8 cellular contexts compared by ENCODE assay signal in genomic region chr7:128352138-128352537, GRCh38. TPM values are rescaled to one million over a fixed set of nuclear protein-coding genes. Genes with fewer than 3 reads are reported as not detected.
DNase-seq lines count a peak whose midpoint lies in the region; ATAC-seq and TF ChIP-seq lines count a peak whose summit lies in the region.

No MANE protein-coding gene starts in this region.

- H3K4me3 ChIP-seq in NB4 (ENCODE audit: low read depth, low read length): no peak overlapping the region
- H3K4me3 ChIP-seq in coronary artery: peak overlapping the region; percentile 67
- H3K4me3 ChIP-seq in right lobe of liver: peak overlapping the region in 1 of 3 donors; percentile 29
- H3K4me3 ChIP-seq in thymus (ENCODE audit: low read length): peak overlapping the region; percentile 46

- WGBS in right lobe of liver (ENCODE audit: insufficient coverage, low coverage, low lambda C conversion rate, missing lambda C conversion rate): no CpG with 5 or more reads among the region's 35 CpGs
- whole genome bisulfite sequencing in thymus: 17% methylated on average over 35 of the region's 35 CpGs

- TF ChIP-seq CTCF in AG09319 (IDR thresholded peaks at IDR 0.05; ENCODE audit: low read depth, low read length): peak; percentile 32
- TF ChIP-seq CTCF in NB4 (IDR thresholded peaks at IDR 0.05; ENCODE audit: low read depth, low read length): peak; percentile 7
- TF ChIP-seq CTCF in coronary artery (IDR thresholded peaks at IDR 0.05): peak; percentile 38
- peak; percentile 42 to 58 (median 52) for TF ChIP-seq CTCF in right lobe of liver (IDR thresholded peaks at IDR 0.05)

- intact Hi-C loops in right lobe of liver (cut with DNase I): loop anchor here in 1 of 2 donors (5.0 kb wide), 1 partner anchor 35 kb away; no protein-coding TSS in a partner anchor

- DNase-seq in AG09319 (ENCODE audit: extremely low read depth, low read depth) (no peak), NB4 (ENCODE audit: low read depth) (no peak), coronary artery (ENCODE audit: low spot score) (peak; percentile 75), right lobe of liver (peak; percentile 70 to 72 (median 71)), kidney glomerular epithelial cell (lab: John Stamatoyannopoulos, UW) (no peak), mucosa of gallbladder (ENCODE audit: low spot score) (no peak)

- TF ChIP-seq POLR2A in NB4 (IDR thresholded peaks at IDR 0.05; ENCODE audit: extremely low read depth, insufficient read length): no peak
- no peak for TF ChIP-seq POLR2A in right lobe of liver (IDR thresholded peaks at IDR 0.05)

- peaks cover 0 to 9% of the 10 kb centered on the region in 2 donors for H3K27me3 ChIP-seq in right lobe of liver
- peaks cover 34% of the 10 kb centered on the region for H3K27me3 ChIP-seq in thymus (ENCODE audit: control insufficient read depth, insufficient read depth)

- no peaks in the 10 kb centered on the region for H3K9me3 ChIP-seq in right lobe of liver
- H3K9me3 ChIP-seq in thymus (ENCODE audit: control insufficient read depth): peaks cover 2% of the 10 kb centered on the region

- H3K36me3 ChIP-seq in right lobe of liver: no peaks in the 10 kb centered on the region
- H3K36me3 ChIP-seq in thymus (ENCODE audit: control insufficient read depth, insufficient read depth): no peaks in the 10 kb centered on the region

- H3K27ac ChIP-seq in coronary artery: no peak overlapping the region
- no peak overlapping the region for H3K27ac ChIP-seq in right lobe of liver
- no peak overlapping the region for H3K27ac ChIP-seq in thymus (ENCODE audit: low read depth)

- ATAC-seq in right lobe of liver: peak; percentile 82 to 87 (median 83)
- no peak for ATAC-seq in HG03565 (IDR thresholded peaks at IDR 0.05; ENCODE audit: unreplicated experiment)

- peaks cover 0 to 10% (median 0%) of the 10 kb centered on the region in 4 donors for H3K4me1 ChIP-seq in right lobe of liver
- H3K4me1 ChIP-seq in thymus (ENCODE audit: control insufficient read depth, insufficient read depth, low read length): peaks cover 9% of the 10 kb centered on the region

RNA-seq across cellular contexts. Expression of gene RBM28, which starts 8.4 kb away (rescaled TPM):
- total RNA-seq in right lobe of liver (10 to 100 TPM in 5 of 6 experiments, 1 to 10 TPM in 1; 9.0 to 17.4 (median 11.1) TPM), mucosa of gallbladder (23.5 TPM)
- 24.7 TPM for polyA plus RNA-seq in thymus

RNA-seq across cellular contexts. Expression of gene PRRT4, which starts 9.4 kb away (rescaled TPM):
- total RNA-seq in right lobe of liver (under 1 TPM in 4 of 6 experiments, not detected in 2; 0.11 to 0.32 (median 0.18) TPM), mucosa of gallbladder (0.63 TPM)
- polyA plus RNA-seq in thymus: 0.66 TPM

RNA-seq across cellular contexts. Expression of gene IMPDH1, which starts 57.6 kb away (rescaled TPM):
- total RNA-seq in right lobe of liver (1 to 10 TPM; 3.0 to 9.8 (median 5.5) TPM), mucosa of gallbladder (18.6 TPM)
- polyA plus RNA-seq in thymus: 27.2 TPM

Comparison
In these comparisons a context has a peak if more than half of its experiments do, and no peak if none do; other contexts are left out.
1. DNase-seq: peak in coronary artery (single experiment) and right lobe of liver (3 of 3); none in AG09319 (single experiment), NB4 (single experiment), kidney glomerular epithelial cell (single experiment) and mucosa of gallbladder (single experiment).
2. Peak in every context shown above with its lines, with median percentiles within 50 percentile points of each other: CTCF ChIP-seq.